In the genomic region with DNA sequence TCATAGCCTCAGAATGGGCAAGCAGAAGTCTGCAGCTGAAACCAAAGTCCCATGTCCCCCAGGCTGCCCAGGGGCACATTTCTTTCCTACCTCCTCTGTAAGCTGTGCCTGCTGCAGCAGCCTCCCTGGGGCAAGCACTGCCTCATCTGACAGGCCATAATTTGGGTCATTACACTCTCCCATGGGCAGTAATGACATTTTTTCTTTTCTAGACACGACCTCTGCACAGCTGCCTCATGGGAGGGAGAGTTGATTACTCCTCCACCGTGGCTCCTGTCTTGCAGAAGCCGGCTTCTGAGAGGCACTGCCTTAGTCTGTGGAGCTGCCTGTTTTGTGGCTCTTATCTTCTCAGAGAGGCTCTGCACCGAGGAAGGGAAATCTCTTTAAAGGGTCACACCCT, we compare ENCODE assay signal across 16 cellular contexts.
"Had no signal": no experiment of that assay in that cellular context is flagged by ENCODE, and none has a peak within 500 bp of the region (broad histone marks: within the 10 kb centered on the region; RNA-seq: fewer than 3 reads in every experiment).

No MANE protein-coding gene starts in this region.

- H3K27ac ChIP-seq: right atrium auricular region, thoracic aorta, upper lobe of left lung had no signal

- H3K36me3 ChIP-seq: right atrium auricular region, thoracic aorta, upper lobe of left lung had no signal

- H3K27me3 ChIP-seq: right atrium auricular region, upper lobe of left lung had no signal

- FAIRE-seq: TTC549 had no signal

- H3K4me1 ChIP-seq: right atrium auricular region, upper lobe of left lung had no signal

- H3K9me3 ChIP-seq: right atrium auricular region, thoracic aorta, upper lobe of left lung had no signal

- DNase-seq: activated CD4-positive, alpha-beta T cell treated with anti-CD3 and anti-CD28 coated beads for 1 hour; activated CD4-positive, alpha-beta T cell treated with anti-CD3 and anti-CD28 coated beads, Interleukin-2, amount 50 U/mL, for 1 hour; activated T-cell treated with anti-CD3 and anti-CD28 coated beads, Interleukin-2, amount 50 U/mL, for 1 hour; aorta; foreskin fibroblast; immature natural killer cell; occipital lobe; stimulated activated CD4-positive, alpha-beta T cell treated with anti-CD3 and anti-CD28 coated beads, Interleukin-4, amount 100 ng/mL, for 24 hours; stimulated activated naive CD4-positive, alpha-beta T cell treated with Interleukin-2 at 50 U/mL for 16 hours; T-helper 1 cell; upper lobe of left lung had no signal

- H3K4me3 ChIP-seq: right atrium auricular region, thoracic aorta, upper lobe of left lung had no signal

- ATAC-seq: activated naive CD4-positive, alpha-beta T cell treated with anti-CD3 and anti-CD28 coated beads, Interleukin-2, amount 50 U/mL, for 72 hours; natural killer cell treated with Interleukin-12 subunit alpha and Interleukin-12 subunit beta and Interleukin-15 and Interleukin-18, amount 100 ng/mL, for 72 hours had no signal
